ENCODE assay signal across 9 cellular contexts in the genomic region with DNA sequence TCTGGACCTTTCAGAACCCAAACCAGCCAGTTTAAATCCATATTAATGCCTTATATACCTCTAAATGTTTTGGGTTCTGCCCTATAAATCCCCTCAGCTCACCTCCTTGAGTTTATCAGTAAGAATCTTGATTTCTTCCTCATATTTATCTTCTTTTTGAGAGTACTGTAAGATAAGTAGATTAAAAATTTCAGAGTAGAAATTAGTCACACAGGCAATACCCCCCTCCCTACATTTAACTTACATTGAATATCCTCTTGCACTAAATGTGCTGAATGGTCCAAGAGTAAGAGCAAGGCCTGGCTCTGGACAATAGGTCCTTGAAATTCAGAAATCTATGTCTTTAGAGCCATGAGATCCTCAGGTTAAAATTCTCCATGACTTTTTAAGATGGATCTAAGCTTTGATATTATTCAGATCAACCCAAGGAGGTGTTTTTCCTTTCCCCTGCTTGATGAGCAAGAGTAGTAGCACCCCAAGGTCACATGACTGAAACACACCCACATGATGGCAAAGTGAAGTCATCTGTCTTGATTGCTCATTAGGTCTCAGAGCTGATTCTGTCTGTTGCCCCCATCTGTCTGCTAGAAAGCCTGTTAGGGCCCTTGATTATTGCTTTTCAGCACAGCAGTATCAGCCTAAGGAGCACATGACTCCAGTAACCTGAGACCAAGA. TPM values are rescaled to one million over a fixed set of nuclear protein-coding genes. Genes with fewer than 3 reads are reported as not detected.
DNase-seq lines count a peak whose midpoint lies in the region; ATAC-seq and FAIRE-seq lines count a peak whose summit lies in the region.
"Had no signal": no experiment of that assay in that cellular context is flagged by ENCODE, and none has a peak within 500 bp of the region (broad histone marks: within the 10 kb centered on the region; RNA-seq: fewer than 3 reads in every experiment).

No MANE protein-coding gene starts in this region.

- intact Hi-C loops in Right ventricle myocardium superior (cut with DNase I) = no loop called here

- DNase-seq in NCI-H524 treated with DMSO at 0.1 percent for 48 hours (lab: John Stamatoyannopoulos, UW) (peak; percentile 19), Right ventricle myocardium superior (no peak)
- peak; percentile 56 to 68 for DNase-seq in activated T-cell treated with anti-CD3 and anti-CD28 coated beads, Interleukin-2, amount 50 U/mL, for 48 hours
- DNase-seq in stimulated activated CD8-positive, alpha-beta memory T cell treated with anti-CD3 and anti-CD28 coated beads, Interleukin-15, amount 100 ng/mL, for 1 hour (ENCODE audit: low read depth) = peak; percentile 6
- DNase-seq: NCI-H1417 had no signal

- ATAC-seq in HG03135 (IDR thresholded peaks at IDR 0.05; ENCODE audit: unreplicated experiment) (no peak), GM18502 (IDR thresholded peaks at IDR 0.05; ENCODE audit: poor library complexity, unreplicated experiment) (no peak), Right ventricle myocardium superior (ENCODE audit: poor library complexity) (no peak)

- peak; percentile 17 for FAIRE-seq in islet of Langerhans (lab: Jason Lieb, UNC)

RNA-seq across cellular contexts. Expression of gene NUP210L, which starts 15.8 kb away (rescaled TPM):
- 0.43 TPM for total RNA-seq in Right ventricle myocardium superior

RNA-seq across cellular contexts. Expression of gene TPM3, which starts 21.2 kb away (rescaled TPM):
- total RNA-seq in Right ventricle myocardium superior = 80.9 TPM

RNA-seq across cellular contexts. Expression of gene CFAP141, which starts 35.4 kb away (rescaled TPM):
- total RNA-seq in Right ventricle myocardium superior = not detected
- total RNA-seq: fibroblast of lung had no signal

RNA-seq across cellular contexts. Expression of gene UBAP2L, which starts 50.1 kb away (rescaled TPM):
- 91.2 TPM for total RNA-seq in Right ventricle myocardium superior
